9 cellular contexts compared by ENCODE assay signal in the genomic region with DNA sequence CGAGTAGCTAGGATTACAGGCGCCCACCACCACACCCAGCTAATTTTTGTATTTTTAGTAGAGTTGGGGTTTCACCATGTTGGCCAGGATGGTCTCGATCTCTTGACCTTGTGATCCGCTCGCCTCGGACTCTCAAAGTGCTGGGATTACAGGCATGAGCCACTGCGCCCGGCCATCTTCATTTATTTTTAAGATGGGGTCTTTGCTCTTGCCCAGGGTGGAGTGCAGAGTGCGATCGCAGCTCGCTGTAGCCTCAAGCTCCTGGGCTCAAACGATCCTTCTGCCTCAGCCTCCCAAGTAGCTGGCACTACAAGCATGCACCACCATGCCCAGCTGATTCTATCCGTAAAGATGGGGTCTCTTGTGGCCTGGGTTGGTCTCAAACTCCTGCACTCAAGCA. TPM values are rescaled to one million over a fixed set of nuclear protein-coding genes. Genes with fewer than 3 reads are reported as not detected.
DNase-seq lines count a peak whose midpoint lies in the region; ATAC-seq and TF ChIP-seq lines count a peak whose summit lies in the region.
"Not testable (repeated sequence)": the region's sequence is repeated elsewhere in the genome, so short reads cannot be mapped to it uniquely, and the experiment has no call there.
"Had no signal": no experiment of that assay in that cellular context is flagged by ENCODE, and none has a peak within 500 bp of the region (broad histone marks: within the 10 kb centered on the region; RNA-seq: fewer than 3 reads in every experiment).

No MANE protein-coding gene starts in this region.

- H3K36me3 ChIP-seq in BLaER1: peaks cover 70% of the 10 kb centered on the region
- peaks cover 36% of the 10 kb centered on the region for H3K36me3 ChIP-seq in RWPE2 (ENCODE audit: low read depth)
- peaks cover 72% of the 10 kb centered on the region for H3K36me3 ChIP-seq in left ventricle myocardium inferior
- H3K36me3 ChIP-seq in right lobe of liver, uterus: not testable (repeated sequence)
- peaks cover 5 to 72% (median 66%) of the 10 kb centered on the region in 4 donors for H3K36me3 ChIP-seq in stomach

- H3K9me3 ChIP-seq in BLaER1: peaks cover 18% of the 10 kb centered on the region; the same call in 1 of the 2 replicates
- not testable (repeated sequence) for H3K9me3 ChIP-seq in RWPE2 (ENCODE audit: severe bottlenecking); left ventricle myocardium inferior (replicated peaks); right lobe of liver; stomach; uterus

- not testable (repeated sequence) for H3K4me3 Mint-ChIP-seq in chondrocyte (ENCODE audit: unreplicated experiment)

- 0 out of 2 replicates have a peak overlapping the region, but pooled peaks have one; percentile 35 for H3K4me2 ChIP-seq in BLaER1

- peaks cover 99% of the 10 kb centered on the region for H3K4me1 ChIP-seq in BLaER1
- H3K4me1 ChIP-seq in RWPE2 (ENCODE audit: insufficient read depth, poor library complexity, severe bottlenecking); right lobe of liver; uterus: not testable (repeated sequence)
- peaks cover 23% of the 10 kb centered on the region for H3K4me1 ChIP-seq in left ventricle myocardium inferior
- H3K4me1 ChIP-seq in stomach: peaks cover 3 to 26% (median 17%) of the 10 kb centered on the region in 4 donors

- whole genome bisulfite sequencing in right lobe of liver (ENCODE audit: insufficient coverage, low coverage, low lambda C conversion rate, missing lambda C conversion rate): 78% methylated on average over 5 of the region's 13 CpGs
- WGBS in stomach, 5 donors: 83 to 87% (median 86%) methylated on average over 13 of the region's 13 CpGs

- TF ChIP-seq CTCF in RWPE2 (IDR thresholded peaks at IDR 0.05; ENCODE audit: poor library complexity, severe bottlenecking); chondrocyte (IDR thresholded peaks at IDR 0.05); left ventricle myocardium inferior (IDR thresholded peaks at IDR 0.05; ENCODE audit: borderline replicate concordance); right lobe of liver (IDR thresholded peaks at IDR 0.05); stomach (IDR thresholded peaks at IDR 0.05); uterus (IDR thresholded peaks at IDR 0.05): not testable (repeated sequence)

- not testable (repeated sequence) for H3K9ac ChIP-seq in BLaER1

- H3K27ac ChIP-seq in BLaER1; RWPE2 (ENCODE audit: poor library complexity, severe bottlenecking); left ventricle myocardium inferior (replicated peaks); right lobe of liver; stomach; uterus: not testable (repeated sequence)

- not testable (repeated sequence) for H3K4me3 ChIP-seq in BLaER1; RWPE2 (ENCODE audit: severe bottlenecking); left ventricle myocardium inferior; right lobe of liver; stomach; uterus

- peak; percentile 13 for DNase-seq in RWPE2 (ENCODE audit: low spot score)
- DNase-seq in chondrocyte (ENCODE audit: low spot score): peak; percentile 28
- peak; percentile 1 for DNase-seq in left ventricle myocardium inferior
- peak in 2 of 3 donors; percentile 5 to 34 for DNase-seq in right lobe of liver
- DNase-seq in posterior vena cava (ENCODE audit: low spot score): peak; percentile 49
- peak; percentile 17 for DNase-seq in stomach
- peak; percentile 4 to 8 for DNase-seq in uterus

- intact Hi-C loops in left ventricle myocardium inferior (cut with micrococcal nuclease); right lobe of liver (cut with DNase I); posterior vena cava (cut with DNase I); stomach (cut with DNase I; ENCODE audit: low total_unique reads); uterus (cut with DNase I; ENCODE audit: low total_unique reads): not testable (repeated sequence)

- not testable (repeated sequence) for H3K27me3 ChIP-seq in BLaER1; RWPE2 (ENCODE audit: insufficient read depth, poor library complexity, severe bottlenecking); left ventricle myocardium inferior (ENCODE audit: low read depth); right lobe of liver; stomach; uterus

- H3K4me1 Mint-ChIP-seq in chondrocyte (ENCODE audit: low read depth): peaks cover 23% of the 10 kb centered on the region

- H3K9me3 Mint-ChIP-seq in chondrocyte (ENCODE audit: low read depth): not testable (repeated sequence)

- TF ChIP-seq EP300 in stomach (IDR thresholded peaks at IDR 0.05): not testable (repeated sequence)

- not testable (repeated sequence) for H3K27me3 Mint-ChIP-seq in chondrocyte (ENCODE audit: low read depth)

- TF ChIP-seq POLR2A in right lobe of liver (IDR thresholded peaks at IDR 0.05); stomach (IDR thresholded peaks at IDR 0.05); uterus (IDR thresholded peaks at IDR 0.05): not testable (repeated sequence)

- H3K27ac Mint-ChIP-seq in chondrocyte (ENCODE audit: unreplicated experiment): not testable (repeated sequence)

- peaks cover 26% of the 10 kb centered on the region for H3K36me3 Mint-ChIP-seq in chondrocyte (ENCODE audit: low read depth)

- not testable (repeated sequence) for H4K20me1 ChIP-seq in BLaER1

- not testable (repeated sequence) for ATAC-seq in RWPE2 (ENCODE audit: low read depth); right lobe of liver

RNA-seq across cellular contexts. Expression of a gene that starts 39.2 kb away (rescaled TPM):
- total RNA-seq in chondrocyte (9.1 to 11.1 TPM (median 9.6 TPM) in 3 replicates), left ventricle myocardium inferior (0.11 TPM), right lobe of liver (1 to 10 TPM in 4 of 6 experiments, under 1 TPM in 1, not detected in 1; 0.42 to 5.8 (median 1.4) TPM), posterior vena cava (1 to 10 TPM in 1 of 2 donors, under 1 TPM in 1; 0.32 to 1.1 TPM), stomach (1 to 10 TPM in 1 of 5 donors, under 1 TPM in 2, not detected in 2; under 0.01 to 1.4 (median 0.45) TPM), uterus (1 to 10 TPM in 2 of 4 donors, under 1 TPM in 1, not detected in 1; 0.35 to 4.6 (median 4.4) TPM)
- polyA plus RNA-seq in stomach: not detected
- total RNA-seq: HT-29 had no signal
